ENCODE assay signal across 8 cellular contexts in the genomic region with DNA sequence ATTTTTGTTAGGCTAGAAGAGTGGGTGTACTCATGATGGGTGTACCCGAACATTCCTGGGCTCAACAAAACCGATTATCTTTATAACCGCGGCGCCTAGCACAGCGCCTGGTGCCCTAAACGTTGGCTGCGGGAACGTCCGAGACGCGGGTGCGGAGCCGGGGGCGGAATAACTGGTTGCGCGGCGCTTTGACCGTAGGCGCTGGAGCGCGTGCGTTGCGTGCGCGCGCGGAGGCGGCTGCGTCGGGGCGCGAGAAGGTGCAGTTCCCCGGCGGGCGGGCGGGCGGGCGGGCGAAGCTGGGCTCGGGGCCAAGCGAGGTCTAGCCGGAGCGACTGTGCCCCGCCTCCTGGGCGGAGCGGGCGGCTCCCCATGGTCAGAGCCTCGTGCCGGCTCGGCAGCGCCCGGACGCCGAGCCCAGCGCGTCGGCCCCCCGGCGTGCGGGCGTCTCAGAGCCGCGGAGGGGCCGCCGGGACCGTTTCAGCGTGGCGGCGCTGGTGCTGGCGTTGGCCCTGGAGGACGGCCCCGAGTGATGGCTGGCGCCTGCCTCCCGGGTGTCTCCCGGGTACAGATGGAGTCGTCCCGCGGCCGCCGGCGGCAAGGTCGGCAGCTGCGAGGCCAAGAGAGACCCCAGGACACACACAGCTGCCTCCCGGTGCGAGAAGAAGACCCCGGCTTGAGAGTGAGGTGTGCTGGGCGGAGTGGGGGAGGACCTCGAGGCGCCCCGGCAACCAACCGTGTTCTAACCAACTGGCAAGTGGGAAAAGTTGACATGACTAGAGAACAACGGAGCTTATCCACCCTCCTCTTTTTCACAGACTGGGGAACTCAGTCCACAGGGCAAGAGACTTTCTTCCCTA. TPM values are rescaled to one million over a fixed set of nuclear protein-coding genes. Genes with fewer than 3 reads are reported as not detected.
A peak's percentile ranks its signal among the peaks of the same experiment; 100 is the strongest.
DNase-seq lines count a peak whose midpoint lies in the region; ATAC-seq and TF ChIP-seq lines count a peak whose summit lies in the region.

A gene (plus strand): TSS at position 373 of the 857 bp plus-strand sequence. CDS start 14,429 bp downstream, outside the sequence.

- TF ChIP-seq CTCF in GM10248 (IDR thresholded peaks at IDR 0.05; ENCODE audit: control extremely low read depth, extremely low read depth, low read depth, missing control alignments) (no peak), WI38 (IDR thresholded peaks at IDR 0.05; ENCODE audit: low read depth, low read length) (no peak), foreskin fibroblast (IDR thresholded peaks at IDR 0.05; ENCODE audit: low read depth, low read length) (no peak), neural crest cell (conservative IDR thresholded peaks at IDR 0.05) (no peak), vagina (IDR thresholded peaks at IDR 0.05) (no peak)
- no peak for TF ChIP-seq CTCF in CD8-positive, alpha-beta T cell (IDR thresholded peaks at IDR 0.05)

- H3K4me3 ChIP-seq in H7 (ENCODE audit: insufficient read depth, low read depth, low read length) = peak within 1 kb of the TSS; percentile 57
- H3K4me3 ChIP-seq in WI38 (ENCODE audit: low read depth, low read length) = peak within 1 kb of the TSS; percentile 21; the same call in 1 of the 2 replicates
- peak within 1 kb of the TSS; percentile 25 to 39 for H3K4me3 ChIP-seq in foreskin fibroblast (ENCODE audit: low read depth in 1 of 2, low read length in 2 of 2)
- peak within 1 kb of the TSS; percentile 42 to 46 for H3K4me3 ChIP-seq in vagina
- H3K4me3 ChIP-seq in CD8-positive, alpha-beta T cell (ENCODE audit: low read depth, low read length) = no peak within 1 kb of the TSS

- H3K27ac Mint-ChIP-seq in neural crest cell (ENCODE audit: unreplicated experiment) = no peak within 1 kb of the TSS
- H3K27ac Mint-ChIP-seq in CD8-positive, alpha-beta T cell = no peak within 1 kb of the TSS

- H3K36me3 Mint-ChIP-seq in neural crest cell (ENCODE audit: low read depth) = no peaks in the 10 kb centered on the region
- no peaks in the 10 kb centered on the region for H3K36me3 Mint-ChIP-seq in CD8-positive, alpha-beta T cell

- POLR2A ChIA-PET in GM10248 (lab: Yijun Ruan, JAX) = no interaction called here
- POLR2A ChIA-PET in CD8-positive, alpha-beta T cell (lab: Charles Lee) = no interaction called here

- no peak for TF ChIP-seq POLR2A in vagina (IDR thresholded peaks at IDR 0.05)

- intact Hi-C loops in vagina (cut with DNase I) = no loop called here
- intact Hi-C loops in CD8-positive, alpha-beta T cell (cut with DNase I, micrococcal nuclease) = no loop called here

- H3K27ac ChIP-seq in vagina = no peak within 1 kb of the TSS
- no peak within 1 kb of the TSS for H3K27ac ChIP-seq in CD8-positive, alpha-beta T cell (ENCODE audit: low read depth, low read length)

- DNase-seq in GM10248 (ENCODE audit: extremely low spot score) (peak; percentile 66), H7 (peak; percentile 94), NCI-H1930 (lab: John Stamatoyannopoulos, UW) (peak; percentile 71 to 78), foreskin fibroblast (peak; percentile 18 to 36), neural crest cell (ENCODE audit: low read depth, low spot score) (peak; percentile 57), vagina (ENCODE audit: extremely low spot score in 2 of 2) (no peak)
- no peak for DNase-seq in CD8-positive, alpha-beta T cell

- H3K4me3 Mint-ChIP-seq in neural crest cell = peak within 1 kb of the TSS; percentile 90
- H3K4me3 Mint-ChIP-seq in CD8-positive, alpha-beta T cell = no peak within 1 kb of the TSS

- CTCF ChIA-PET in GM10248 (lab: Yijun Ruan, JAX) = interaction anchor here (1.1 kb wide), 1 partner anchor 15 kb away, joined by 3 read pairs; no protein-coding TSS in a partner anchor
- CTCF ChIA-PET in CD8-positive, alpha-beta T cell (lab: Charles Lee) = no interaction called here

- no peaks in the 10 kb centered on the region for H3K9me3 Mint-ChIP-seq in neural crest cell
- no peaks in the 10 kb centered on the region for H3K9me3 Mint-ChIP-seq in CD8-positive, alpha-beta T cell

- no peak for ATAC-seq in CD8-positive, alpha-beta T cell

- H3K36me3 ChIP-seq in H7 (replicated peaks; ENCODE audit: control insufficient read depth, insufficient read depth, low read length) (no peaks in the 10 kb centered on the region), vagina (no peaks in the 10 kb centered on the region)
- no peaks in the 10 kb centered on the region for H3K36me3 ChIP-seq in CD8-positive, alpha-beta T cell (ENCODE audit: insufficient read depth, low read length)

- peaks cover 18% of the 10 kb centered on the region for H3K27me3 Mint-ChIP-seq in neural crest cell (ENCODE audit: low read depth)
- H3K27me3 Mint-ChIP-seq in CD8-positive, alpha-beta T cell (ENCODE audit: low read depth) = peaks cover 42% of the 10 kb centered on the region

- peaks cover 8% of the 10 kb centered on the region for H3K4me1 ChIP-seq in vagina
- H3K4me1 ChIP-seq in CD8-positive, alpha-beta T cell (ENCODE audit: insufficient read depth, low read length) = no peaks in the 10 kb centered on the region

- H3K4me1 Mint-ChIP-seq in neural crest cell = peaks cover 13% of the 10 kb centered on the region
- peaks cover 3% of the 10 kb centered on the region for H3K4me1 Mint-ChIP-seq in CD8-positive, alpha-beta T cell (ENCODE audit: low read depth)

- no peaks in the 10 kb centered on the region for H3K9me3 ChIP-seq in vagina
- H3K9me3 ChIP-seq in CD8-positive, alpha-beta T cell (ENCODE audit: low read length) = no peaks in the 10 kb centered on the region

- H3K27me3 ChIP-seq in H7 (ENCODE audit: control insufficient read depth, insufficient read depth, low read length) (peaks cover 13% of the 10 kb centered on the region), vagina (no peaks in the 10 kb centered on the region)
- peaks cover 4% of the 10 kb centered on the region for H3K27me3 ChIP-seq in CD8-positive, alpha-beta T cell (ENCODE audit: insufficient read depth, low read length)

RNA-seq across cellular contexts. Expression of the gene that starts here (rescaled TPM):
- 3.7 and 4.5 TPM in 2 replicates for total RNA-seq in H7 (2014; rRNA removed; shearing (Covaris generic))
- total RNA-seq in neural crest cell (3.0 and 4.0 TPM in 2 replicates), vagina (not detected)
- total RNA-seq in CD8-positive, alpha-beta T cell = not detected

Comparison
In these comparisons a context has a peak if more than half of its experiments do, and no peak if none do; other contexts are left out.
1. DNase-seq: peak in GM10248 (single experiment), H7 (single experiment), NCI-H1930 (2 of 2), foreskin fibroblast (2 of 2) and neural crest cell (single experiment); none in vagina (0 of 2) and CD8-positive, alpha-beta T cell (0 of 7).